Comparison of ENCODE assay signal across 24 cellular contexts in genomic region chr2:78056976-78057375, GRCh38.
"Had no signal": no experiment of that assay in that cellular context is flagged by ENCODE, and none has a peak within 500 bp of the region (broad histone marks: within the 10 kb centered on the region; RNA-seq: fewer than 3 reads in every experiment).

No MANE protein-coding gene starts in this region.

- H3K27me3 Mint-ChIP-seq: dendritic cell treated with granulocyte-macrophage colony-stimulating factor and Interleukin-4, amounts not matched to agents 40 ng/mL and 50 ng/mL, for 4 days; effector memory CD8-positive, alpha-beta T cell had no signal

- ATAC-seq: effector memory CD8-positive, alpha-beta T cell; esophagus mucosa; foreskin keratinocyte; gastrocnemius medialis; gastroesophageal sphincter; heart left ventricle; heart right ventricle had no signal

- H3K27me3 ChIP-seq: colonic mucosa, dorsolateral prefrontal cortex, esophagus muscularis mucosa, esophagus squamous epithelium, foreskin keratinocyte, gastrocnemius medialis, gastroesophageal sphincter, heart left ventricle had no signal

- DNase-seq: colonic mucosa; cortex of kidney; dermis blood vessel endothelial cell; dorsolateral prefrontal cortex; effector CD4-positive, alpha-beta T cell; effector CD8-positive, alpha-beta T cell; effector memory CD4-positive, alpha-beta T cell; effector memory CD8-positive, alpha-beta T cell; erythroblast; esophagus squamous epithelium; foreskin fibroblast; foreskin keratinocyte; foreskin melanocyte; gastrocnemius medialis; glutamatergic neuron; head of caudate nucleus; heart left ventricle; heart right ventricle had no signal

- H3K27ac Mint-ChIP-seq: dendritic cell treated with granulocyte-macrophage colony-stimulating factor and Interleukin-4, amounts not matched to agents 40 ng/mL and 50 ng/mL, for 4 days; effector memory CD8-positive, alpha-beta T cell had no signal

- H3K4me1 ChIP-seq: colonic mucosa, esophagus muscularis mucosa, esophagus squamous epithelium, foreskin keratinocyte, gastrocnemius medialis, gastroesophageal sphincter, heart left ventricle, heart right ventricle had no signal

- H3K27ac ChIP-seq: colonic mucosa, coronary artery, dorsolateral prefrontal cortex, epithelial cell of prostate, esophagus muscularis mucosa, esophagus squamous epithelium, foreskin keratinocyte, gastrocnemius medialis, gastroesophageal sphincter, heart left ventricle, heart right ventricle had no signal

- H3K4me3 ChIP-seq: colonic mucosa, coronary artery, dorsolateral prefrontal cortex, esophagus muscularis mucosa, esophagus squamous epithelium, gastrocnemius medialis, gastroesophageal sphincter, heart left ventricle, heart right ventricle had no signal

- H3K9me3 ChIP-seq: colonic mucosa, gastrocnemius medialis had no signal

- H3K4me3 Mint-ChIP-seq: dendritic cell treated with granulocyte-macrophage colony-stimulating factor and Interleukin-4, amounts not matched to agents 40 ng/mL and 50 ng/mL, for 4 days; effector memory CD8-positive, alpha-beta T cell had no signal

- H3K36me3 ChIP-seq: colonic mucosa, esophagus muscularis mucosa, esophagus squamous epithelium, gastrocnemius medialis, gastroesophageal sphincter, heart left ventricle, heart right ventricle had no signal
